Comparison of ENCODE assay signal across 1 cellular context in genomic region chr20:17710379-17711305, GRCh38.
TF ChIP-seq lines count a peak whose summit lies in the region.

No MANE protein-coding gene starts in this region.

TF ChIP-seq in H1, 55 proteins besides CTCF, POLR2A, EP300 and RAD21 (continued from another document):
- TF ChIP-seq CEBPB (IDR thresholded peaks at IDR 0.05; ENCODE audit: low read depth, low read length), result no peak
- TF ChIP-seq SAP30 (IDR thresholded peaks at IDR 0.05; ENCODE audit: insufficient read depth, insufficient replicate concordance, low read length), result no peak
- no peak for TF ChIP-seq SUZ12 (IDR thresholded peaks at IDR 0.05; ENCODE audit: low read length)
- TF ChIP-seq KDM5A (IDR thresholded peaks at IDR 0.05; ENCODE audit: low read length), result no peak
- no peak for TF ChIP-seq ASH2L (IDR thresholded peaks at IDR 0.05; ENCODE audit: low read length)
- no peak for TF ChIP-seq RNF2 (IDR thresholded peaks at IDR 0.05; ENCODE audit: borderline replicate concordance, low read depth, low read length, missing control alignments, poor library complexity, severe bottlenecking)
- TF ChIP-seq, protein P1, sequence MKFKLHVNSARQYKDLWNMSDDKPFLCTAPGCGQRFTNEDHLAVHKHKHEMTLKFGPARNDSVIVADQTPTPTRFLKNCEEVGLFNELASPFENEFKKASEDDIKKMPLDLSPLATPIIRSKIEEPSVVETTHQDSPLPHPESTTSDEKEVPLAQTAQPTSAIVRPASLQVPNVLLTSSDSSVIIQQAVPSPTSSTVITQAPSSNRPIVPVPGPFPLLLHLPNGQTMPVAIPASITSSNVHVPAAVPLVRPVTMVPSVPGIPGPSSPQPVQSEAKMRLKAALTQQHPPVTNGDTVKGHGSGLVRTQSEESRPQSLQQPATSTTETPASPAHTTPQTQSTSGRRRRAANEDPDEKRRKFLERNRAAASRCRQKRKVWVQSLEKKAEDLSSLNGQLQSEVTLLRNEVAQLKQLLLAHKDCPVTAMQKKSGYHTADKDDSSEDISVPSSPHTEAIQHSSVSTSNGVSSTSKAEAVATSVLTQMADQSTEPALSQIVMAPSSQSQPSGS (IDR thresholded peaks at IDR 0.05; ENCODE audit: low read length), result no peak
